8 cellular contexts compared by ENCODE assay signal in the genomic region with DNA sequence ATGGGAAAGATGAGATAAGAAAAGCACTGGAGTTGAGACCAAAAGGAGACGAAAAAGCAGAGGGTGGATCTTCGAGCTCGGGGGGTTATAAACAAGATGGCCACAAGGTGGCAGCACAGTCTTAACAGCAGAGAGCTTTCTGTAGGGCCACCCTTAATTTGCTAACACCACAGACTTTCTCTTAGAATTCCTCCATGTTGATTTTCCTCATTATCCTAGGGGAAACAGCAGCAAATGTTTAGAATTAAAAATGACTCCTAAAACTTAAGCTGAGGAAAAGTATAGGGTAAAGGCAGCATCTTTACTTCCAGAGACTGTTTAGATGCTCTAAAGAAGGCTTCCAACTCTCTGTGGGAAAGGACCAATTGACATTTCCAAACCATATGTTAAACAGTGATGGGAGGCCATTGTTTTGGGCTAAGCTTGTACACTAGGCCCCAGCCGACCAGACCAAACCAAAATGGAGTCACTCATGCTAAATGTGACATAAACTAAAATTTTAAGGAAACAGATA. TPM values are rescaled to one million over a fixed set of nuclear protein-coding genes. Genes with fewer than 3 reads are reported as not detected.
DNase-seq lines count a peak whose midpoint lies in the region; ATAC-seq and TF ChIP-seq lines count a peak whose summit lies in the region.

No MANE protein-coding gene starts in this region.

- no peaks in the 10 kb centered on the region for H3K27me3 Mint-ChIP-seq in CD4-positive, alpha-beta T cell
- H3K27me3 Mint-ChIP-seq in osteocyte (ENCODE audit: unreplicated experiment), result no peaks in the 10 kb centered on the region

- no peaks in the 10 kb centered on the region for H3K36me3 Mint-ChIP-seq in CD4-positive, alpha-beta T cell (ENCODE audit: low read depth)
- no peaks in the 10 kb centered on the region for H3K36me3 Mint-ChIP-seq in osteocyte (ENCODE audit: unreplicated experiment)

- no peak for TF ChIP-seq POLR2A in tibial nerve (IDR thresholded peaks at IDR 0.05)

- H3K4me3 Mint-ChIP-seq in CD4-positive, alpha-beta T cell, result no peak overlapping the region
- no peak overlapping the region for H3K4me3 Mint-ChIP-seq in osteocyte (ENCODE audit: unreplicated experiment)

- H3K9me3 ChIP-seq in CD4-positive, alpha-beta T cell (ENCODE audit: control insufficient read depth, low read length), result no peaks in the 10 kb centered on the region
- H3K9me3 ChIP-seq in MG63 (no peaks in the 10 kb centered on the region), RWPE2 (ENCODE audit: severe bottlenecking) (no peaks in the 10 kb centered on the region), tibial nerve (no peaks in the 10 kb centered on the region)

- no peaks in the 10 kb centered on the region for H3K27me3 ChIP-seq in CD4-positive, alpha-beta T cell (ENCODE audit: control insufficient read depth, insufficient read depth, low read length)
- H3K27me3 ChIP-seq in MG63 (no peaks in the 10 kb centered on the region), RWPE2 (ENCODE audit: insufficient read depth, poor library complexity, severe bottlenecking) (no peaks in the 10 kb centered on the region), tibial nerve (no peaks in the 10 kb centered on the region)

- DNase-seq in CD4-positive, alpha-beta T cell, result peak; percentile 50 to 77 (median 68)
- peak; percentile 59 for DNase-seq in MG63
- DNase-seq in RWPE2 (ENCODE audit: low spot score), result no peak
- peak; percentile 53 for DNase-seq in activated effector memory CD4-positive, alpha-beta T cell treated with Interleukin-2 at 50 U/mL for 16 hours
- peak; percentile 63 for DNase-seq in foreskin melanocyte
- DNase-seq in osteocyte (ENCODE audit: extremely low spot score, unreplicated experiment), result peak; percentile 90
- DNase-seq in tibial nerve (ENCODE audit: low spot score in 2 of 2), result peak; percentile 86 to 97

- TF ChIP-seq CTCF in CD4-positive, alpha-beta T cell (IDR thresholded peaks at IDR 0.05), result peak; percentile 85
- TF ChIP-seq CTCF in RWPE2 (IDR thresholded peaks at IDR 0.05; ENCODE audit: poor library complexity, severe bottlenecking) (peak; percentile 97), osteocyte (IDR thresholded peaks at IDR 0.05) (peak; percentile 93), tibial nerve (IDR thresholded peaks at IDR 0.05) (peak; percentile 72 to 93 (median 86))

- POLR2A ChIA-PET in CD4-positive, alpha-beta T cell (lab: Charles Lee), result interaction anchor here (0.7 to 1.3 kb wide), 4 partner anchors 21 to 263 kb away, joined by 3 to 15 read pairs (median 4); no protein-coding TSS in a partner anchor

- peak in 1 of 2 donors; percentile 40 for TF ChIP-seq EP300 in tibial nerve (IDR thresholded peaks at IDR 0.05)

- ATAC-seq in CD4-positive, alpha-beta T cell (ENCODE audit: poor library complexity), result peak; percentile 70
- peak; percentile 61 for ATAC-seq in GM21423 (IDR thresholded peaks at IDR 0.05; ENCODE audit: unreplicated experiment)
- ATAC-seq in RWPE2 (ENCODE audit: low read depth), result peak; percentile 87

- CTCF ChIA-PET in CD4-positive, alpha-beta T cell (lab: Charles Lee), result interaction anchor here (0.5 to 4.4 kb wide), 10 partner anchors 10 to 414 kb away, joined by 3 to 57 read pairs (median 8); no protein-coding TSS in a partner anchor

- H3K27ac Mint-ChIP-seq in CD4-positive, alpha-beta T cell, result no peak overlapping the region
- H3K27ac Mint-ChIP-seq in osteocyte (ENCODE audit: unreplicated experiment), result no peak overlapping the region

- H3K27ac ChIP-seq in CD4-positive, alpha-beta T cell (ENCODE audit: low read depth, low read length), result no peak overlapping the region
- H3K27ac ChIP-seq in RWPE2 (ENCODE audit: poor library complexity, severe bottlenecking), result no peak overlapping the region
- H3K27ac ChIP-seq in tibial nerve, result peak overlapping the region in 1 of 4 donors; percentile 20

- H3K4me3 ChIP-seq in MG63 (no peak overlapping the region), RWPE2 (ENCODE audit: severe bottlenecking) (no peak overlapping the region), tibial nerve (no peak overlapping the region)

- H3K4me1 ChIP-seq in RWPE2 (ENCODE audit: insufficient read depth, poor library complexity, severe bottlenecking) (peaks cover 3% of the 10 kb centered on the region), tibial nerve (peaks cover 0 to 33% (median 2%) of the 10 kb centered on the region in 4 donors)

- peaks cover 40% of the 10 kb centered on the region for H3K4me1 Mint-ChIP-seq in CD4-positive, alpha-beta T cell (ENCODE audit: low read depth)
- H3K4me1 Mint-ChIP-seq in osteocyte (ENCODE audit: unreplicated experiment), result peaks cover 13% of the 10 kb centered on the region

- intact Hi-C loops in CD4-positive, alpha-beta T cell (cut with DNase I, micrococcal nuclease), result loop anchor here (1.0 to 5.0 kb wide), 3 partner anchors 21 to 567 kb away; a partner anchor contains a TSS

- no peaks in the 10 kb centered on the region for H3K36me3 ChIP-seq in MG63
- H3K36me3 ChIP-seq in RWPE2 (ENCODE audit: low read depth), result no peaks in the 10 kb centered on the region
- no peaks in the 10 kb centered on the region for H3K36me3 ChIP-seq in tibial nerve

- no peaks in the 10 kb centered on the region for H3K9me3 Mint-ChIP-seq in CD4-positive, alpha-beta T cell
- no peaks in the 10 kb centered on the region for H3K9me3 Mint-ChIP-seq in osteocyte (ENCODE audit: unreplicated experiment)

- WGBS in tibial nerve, 2 donors, result 4% methylated on average over 4 of the region's 4 CpGs

RNA-seq across cellular contexts. Expression of a gene that starts 2.5 kb away (rescaled TPM):
- total RNA-seq in CD4-positive, alpha-beta T cell, result not detected
- total RNA-seq in MG63 (2014; rRNA removed; shearing (Covaris generic); ENCODE audit: low replicate concordance), result not detected in 2 replicates
- total RNA-seq in osteocyte (not detected in 2 replicates), tibial nerve (not detected)

RNA-seq across cellular contexts. Expression of a gene that starts 20.0 kb away (rescaled TPM):
- total RNA-seq in CD4-positive, alpha-beta T cell, result 10 to 100 TPM; 21.4 to 23.0 TPM
- 232 and 372 TPM in 2 replicates for total RNA-seq in MG63 (2014; rRNA removed; shearing (Covaris generic); ENCODE audit: low replicate concordance)
- total RNA-seq in osteocyte (126 and 127 TPM in 2 replicates), tibial nerve (100 to 1,000 TPM in 1 of 4 donors, 10 to 100 TPM in 3; 71.8 to 102 (median 78.7) TPM)
